33 cellular contexts compared by ENCODE assay signal in genomic region chr5:15951550-15951949, GRCh38.
"Had no signal": no experiment of that assay in that cellular context is flagged by ENCODE, and none has a peak within 500 bp of the region (broad histone marks: within the 10 kb centered on the region; RNA-seq: fewer than 3 reads in every experiment).

No MANE protein-coding gene starts in this region.

- H3K9me3 ChIP-seq: ascending aorta had no signal

- H3K27ac ChIP-seq: ascending aorta, cardiac muscle cell, WERI-Rb-1 had no signal

- H3K36me3 ChIP-seq: ascending aorta, cardiac muscle cell, WERI-Rb-1 had no signal

- H3K4me3 ChIP-seq: ascending aorta, cardiac muscle cell had no signal

- FAIRE-seq: bronchial epithelial cell, TTC549 had no signal

- DNase-seq: activated CD4-positive, alpha-beta memory T cell treated with anti-CD3 and anti-CD28 coated beads, Interleukin-2, amount 10 ng/mL, durations not matched to agents 7 days and 5 days; activated CD4-positive, alpha-beta T cell treated with anti-CD3 and anti-CD28 coated beads for 1 hour; activated CD4-positive, alpha-beta T cell treated with anti-CD3 and anti-CD28 coated beads for 36 hours; activated CD4-positive, alpha-beta T cell treated with anti-CD3 and anti-CD28 coated beads for 48 hours; activated CD4-positive, alpha-beta T cell treated with anti-CD3 and anti-CD28 coated beads, Interleukin-2, amount 10 ng/mL, durations not matched to agents 7 days and 5 days; activated CD4-positive, alpha-beta T cell treated with anti-CD3 and anti-CD28 coated beads, Interleukin-2, amount 50 U/mL, for 48 hours; activated CD4-positive, CD25-positive, alpha-beta regulatory T cell; activated CD8-positive, alpha-beta memory T cell treated with anti-CD3 and anti-CD28 coated beads for 24 hours; activated CD8-positive, alpha-beta memory T cell treated with anti-CD3 and anti-CD28 coated beads, Interleukin-2, amount 10 ng/mL, durations not matched to agents 7 days and 5 days; activated CD8-positive, alpha-beta memory T cell treated with anti-CD3 and anti-CD28 coated beads, Interleukin-2, amount 50 U/mL, for 48 hours; activated CD8-positive, alpha-beta T cell treated with anti-CD3 and anti-CD28 coated beads, Interleukin-2, amount 10 ng/mL, durations not matched to agents 7 days and 5 days; activated effector memory CD4-positive, alpha-beta T cell treated with Interleukin-2 at 50 U/mL for 16 hours; activated gamma-delta T cell; activated naive CD4-positive, alpha-beta T cell treated with anti-CD3 and anti-CD28 coated beads, Interleukin-2, amount 10 ng/mL, durations not matched to agents 7 days and 5 days; activated naive CD4-positive, alpha-beta T cell treated with Interleukin-2 at 50 U/mL for 16 hours; activated naive CD8-positive, alpha-beta T cell treated with anti-CD3 and anti-CD28 coated beads, Interleukin-2, amount 10 ng/mL, durations not matched to agents 7 days and 5 days; activated naive CD8-positive, alpha-beta T cell treated with anti-CD3 and anti-CD28 coated beads, Interleukin-2, amount 50 U/mL, for 24 hours; activated T-cell treated with anti-CD3 and anti-CD28 coated beads, Interleukin-2, amount 50 U/mL, for 24 hours; activated T-cell treated with anti-CD3 and anti-CD28 coated beads, Interleukin-2, amount 50 U/mL, for 48 hours; amygdala; anterior cingulate cortex; caudate nucleus; cerebellar nuclear complex; T-helper 1 cell; T-helper 2 cell; T-helper 9 cell; WERI-Rb-1 had no signal

- H3K27me3 ChIP-seq: ascending aorta, cardiac muscle cell had no signal

- H3K4me1 ChIP-seq: ascending aorta had no signal

- ATAC-seq: activated CD4-positive, alpha-beta T cell treated with anti-CD3 and anti-CD28 coated beads for 36 hours; activated CD4-positive, CD25-positive, alpha-beta regulatory T cell treated with anti-CD3 and anti-CD28 coated beads, Interleukin-2, amount 50 U/mL, for 24 hours; activated CD8-positive, alpha-beta memory T cell treated with anti-CD3 and anti-CD28 coated beads, Interleukin-2, amount 10 ng/mL, durations not matched to agents 7 days and 5 days; activated CD8-positive, alpha-beta T cell treated with anti-CD3 and anti-CD28 coated beads, Interleukin-2, amount 10 ng/mL, durations not matched to agents 7 days and 5 days; activated naive CD8-positive, alpha-beta T cell treated with anti-CD3 and anti-CD28 coated beads, Interleukin-2, amount 50 U/mL, for 24 hours; WTC11 had no signal
